Comparison of ENCODE assay signal across 1 cellular context in genomic region chr11:17389957-17390649, GRCh38.
TF ChIP-seq lines count a peak whose summit lies in the region.

No MANE protein-coding gene starts in this region.

TF ChIP-seq in SK-N-SH, 30 proteins besides CTCF, POLR2A, EP300 and RAD21 (continued from another document):
- TF ChIP-seq ZBTB33 (IDR thresholded peaks at IDR 0.05; ENCODE audit: borderline replicate concordance, low read depth), result no peak
